Comparison of ENCODE assay signal across 27 cellular contexts in genomic region chr7:66549466-66549865, GRCh38.
"Had no signal": no experiment of that assay in that cellular context is flagged by ENCODE, and none has a peak within 500 bp of the region (broad histone marks: within the 10 kb centered on the region; RNA-seq: fewer than 3 reads in every experiment).

No MANE protein-coding gene starts in this region.

- H3K4me1 ChIP-seq: breast epithelium, esophagus squamous epithelium, right lobe of liver, thyroid gland had no signal

- H3K4me1 Mint-ChIP-seq: activated CD4-positive, alpha-beta memory T cell treated with anti-CD3 and anti-CD28 coated beads, Interleukin-2, amount 10 ng/mL, durations not matched to agents 7 days and 5 days; activated CD8-positive, alpha-beta memory T cell treated with anti-CD3 and anti-CD28 coated beads, Interleukin-2, amount 10 ng/mL, durations not matched to agents 7 days and 5 days; activated naive CD4-positive, alpha-beta T cell treated with anti-CD3 and anti-CD28 coated beads, Interleukin-2, amount 50 U/mL, for 24 hours; central memory CD8-positive, alpha-beta T cell; naive thymus-derived CD4-positive, alpha-beta T cell; neural crest cell; stimulated activated memory B cell treated with anti-CD40 and anti-IgM and Interleukin-4, amounts not matched to agents 10 μg/mL and 1 μg/mL and 100 μg/mL, for 72 hours; T-helper 17 cell had no signal

- H3K27ac ChIP-seq: breast epithelium, epithelial cell of prostate, esophagus squamous epithelium, right lobe of liver, stomach, thyroid gland, WERI-Rb-1 had no signal

- H3K4me3 ChIP-seq: breast epithelium, esophagus squamous epithelium, right lobe of liver, stomach, thyroid gland had no signal

- ATAC-seq: activated CD4-positive, CD25-positive, alpha-beta regulatory T cell treated with anti-CD3 and anti-CD28 coated beads, Interleukin-2, amount 50 U/mL, for 24 hours; activated CD8-positive, alpha-beta memory T cell treated with anti-CD3 and anti-CD28 coated beads, Interleukin-2, amount 10 ng/mL, durations not matched to agents 7 days and 5 days; naive thymus-derived CD4-positive, alpha-beta T cell; SK-N-SH treated with all-trans-retinoic acid at 6 μM for 48 hours; stimulated activated memory B cell treated with anti-CD40 and anti-IgM and Interleukin-4, amounts not matched to agents 10 μg/mL and 1 μg/mL and 100 μg/mL, for 72 hours; T-helper 17 cell had no signal

- H3K27me3 ChIP-seq: breast epithelium, esophagus squamous epithelium, right lobe of liver, stomach, thyroid gland had no signal

- H3K27ac Mint-ChIP-seq: activated CD4-positive, alpha-beta memory T cell treated with anti-CD3 and anti-CD28 coated beads, Interleukin-2, amount 10 ng/mL, durations not matched to agents 7 days and 5 days; activated CD8-positive, alpha-beta memory T cell treated with anti-CD3 and anti-CD28 coated beads, Interleukin-2, amount 10 ng/mL, durations not matched to agents 7 days and 5 days; activated naive CD4-positive, alpha-beta T cell treated with anti-CD3 and anti-CD28 coated beads, Interleukin-2, amount 50 U/mL, for 24 hours; stimulated activated memory B cell treated with anti-CD40 and anti-IgM and Interleukin-4, amounts not matched to agents 10 μg/mL and 1 μg/mL and 100 μg/mL, for 72 hours; T-helper 17 cell had no signal

- H3K4me3 Mint-ChIP-seq: activated CD4-positive, alpha-beta memory T cell treated with anti-CD3 and anti-CD28 coated beads, Interleukin-2, amount 10 ng/mL, durations not matched to agents 7 days and 5 days; activated CD8-positive, alpha-beta memory T cell treated with anti-CD3 and anti-CD28 coated beads, Interleukin-2, amount 10 ng/mL, durations not matched to agents 7 days and 5 days; activated naive CD4-positive, alpha-beta T cell treated with anti-CD3 and anti-CD28 coated beads, Interleukin-2, amount 50 U/mL, for 24 hours; central memory CD8-positive, alpha-beta T cell; naive thymus-derived CD4-positive, alpha-beta T cell; neural crest cell; stimulated activated memory B cell treated with anti-CD40 and anti-IgM and Interleukin-4, amounts not matched to agents 10 μg/mL and 1 μg/mL and 100 μg/mL, for 72 hours; T-helper 17 cell had no signal

- DNase-seq: activated CD4-positive, alpha-beta memory T cell treated with anti-CD3 and anti-CD28 coated beads, Interleukin-2, amount 10 ng/mL, durations not matched to agents 7 days and 5 days; activated CD4-positive, alpha-beta T cell treated with anti-CD3 and anti-CD28 coated beads for 48 hours; activated CD8-positive, alpha-beta memory T cell treated with anti-CD3 and anti-CD28 coated beads, Interleukin-2, amount 10 ng/mL, durations not matched to agents 7 days and 5 days; dermis blood vessel endothelial cell; effector CD4-positive, alpha-beta T cell; esophagus squamous epithelium; midbrain; naive thymus-derived CD4-positive, alpha-beta T cell; occipital lobe; small intestine; stimulated activated CD4-positive, alpha-beta T cell treated with anti-CD3 and anti-CD28 coated beads, Interleukin-1b, Interleukin-23, amount 100 ng/mL, for 48 hours; stimulated activated CD4-positive, alpha-beta T cell treated with anti-CD3 and anti-CD28 coated beads, Interleukin-4, amount 100 ng/mL, for 4 hours; stimulated activated CD8-positive, alpha-beta memory T cell treated with anti-CD3 and anti-CD28 coated beads, Interleukin-4, amount 100 ng/mL, for 48 hours; stomach; T-helper 17 cell; T1000; thyroid gland; WERI-Rb-1 had no signal

- H3K9me3 ChIP-seq: breast epithelium, esophagus squamous epithelium, right lobe of liver, stomach, thyroid gland had no signal

- H3K9me3 Mint-ChIP-seq: activated CD4-positive, alpha-beta memory T cell treated with anti-CD3 and anti-CD28 coated beads, Interleukin-2, amount 10 ng/mL, durations not matched to agents 7 days and 5 days; activated naive CD4-positive, alpha-beta T cell treated with anti-CD3 and anti-CD28 coated beads, Interleukin-2, amount 50 U/mL, for 24 hours; central memory CD8-positive, alpha-beta T cell; naive thymus-derived CD4-positive, alpha-beta T cell; neural crest cell; stimulated activated memory B cell treated with anti-CD40 and anti-IgM and Interleukin-4, amounts not matched to agents 10 μg/mL and 1 μg/mL and 100 μg/mL, for 72 hours had no signal

- H3K27me3 Mint-ChIP-seq: activated CD4-positive, alpha-beta memory T cell treated with anti-CD3 and anti-CD28 coated beads, Interleukin-2, amount 10 ng/mL, durations not matched to agents 7 days and 5 days; activated CD8-positive, alpha-beta memory T cell treated with anti-CD3 and anti-CD28 coated beads, Interleukin-2, amount 10 ng/mL, durations not matched to agents 7 days and 5 days; activated naive CD4-positive, alpha-beta T cell treated with anti-CD3 and anti-CD28 coated beads, Interleukin-2, amount 50 U/mL, for 24 hours; central memory CD8-positive, alpha-beta T cell; naive thymus-derived CD4-positive, alpha-beta T cell; stimulated activated memory B cell treated with anti-CD40 and anti-IgM and Interleukin-4, amounts not matched to agents 10 μg/mL and 1 μg/mL and 100 μg/mL, for 72 hours; T-helper 17 cell had no signal

- H3K36me3 ChIP-seq: breast epithelium had no signal
